ENCODE assay signal across 13 cellular contexts in the genomic region with DNA sequence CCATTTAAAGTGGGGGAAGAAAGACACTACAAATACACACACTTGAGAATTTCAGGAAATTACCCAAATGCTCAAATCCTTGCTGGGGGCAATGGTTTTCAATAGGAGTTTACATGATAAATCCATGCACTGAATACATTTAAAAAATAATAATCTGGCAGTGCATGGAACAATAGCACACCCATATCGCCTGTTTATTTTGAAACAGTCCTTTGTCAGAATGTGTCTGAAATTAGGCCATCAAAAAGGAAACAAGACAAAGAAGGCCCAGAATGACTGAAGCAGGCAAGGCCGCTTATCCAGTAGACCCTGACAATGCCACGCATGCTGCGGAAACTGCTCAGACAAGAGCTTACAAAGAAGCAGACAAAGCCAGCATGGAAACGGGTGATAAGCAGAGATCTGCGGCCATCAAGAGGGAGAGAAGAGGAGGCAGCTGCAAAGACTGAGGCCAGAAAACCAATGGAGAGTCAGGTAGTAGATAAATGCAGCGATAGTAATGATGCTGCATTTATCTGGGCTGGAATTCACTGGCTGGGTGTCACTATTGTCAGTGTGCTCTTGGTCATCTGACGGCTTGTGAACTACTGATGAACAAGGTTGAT.
"Had no signal": no experiment of that assay in that cellular context is flagged by ENCODE, and none has a peak within 500 bp of the region (broad histone marks: within the 10 kb centered on the region; RNA-seq: fewer than 3 reads in every experiment).

No MANE protein-coding gene starts in this region.

- H3K36me3 ChIP-seq: brain microvascular endothelial cell, gastroesophageal sphincter had no signal

- H3K4me1 ChIP-seq: psoas muscle had no signal

- DNase-seq: activated CD4-positive, alpha-beta T cell treated with anti-CD3 and anti-CD28 coated beads for 48 hours; activated naive CD4-positive, alpha-beta T cell treated with anti-CD3 and anti-CD28 coated beads for 36 hours; brain microvascular endothelial cell; effector memory CD4-positive, alpha-beta T cell; naive B cell; psoas muscle; stimulated activated CD4-positive, alpha-beta T cell treated with anti-CD3 and anti-CD28 coated beads, Interleukin-2, amount 100 ng/mL, for 24 hours; stimulated activated naive CD4-positive, alpha-beta T cell treated with Interleukin-2 at 50 U/mL for 16 hours; T1000 had no signal

- ATAC-seq: gastroesophageal sphincter, psoas muscle, sciatic nerve, WTC11 had no signal

- H3K9me3 ChIP-seq: gastroesophageal sphincter, psoas muscle had no signal

- H3K36me3 Mint-ChIP-seq: naive B cell, WTC11 had no signal

- H3K27me3 ChIP-seq: brain microvascular endothelial cell, gastroesophageal sphincter had no signal

- H3K4me3 Mint-ChIP-seq: activated naive CD4-positive, alpha-beta T cell treated with anti-CD3 and anti-CD28 coated beads for 36 hours; naive B cell; WTC11 had no signal

- H3K4me3 ChIP-seq: gastroesophageal sphincter, psoas muscle had no signal

- H3K27ac Mint-ChIP-seq: activated naive CD4-positive, alpha-beta T cell treated with anti-CD3 and anti-CD28 coated beads for 36 hours; naive B cell; WTC11 had no signal

- H3K27ac ChIP-seq: epithelial cell of prostate, gastroesophageal sphincter, psoas muscle had no signal

- H3K9me3 Mint-ChIP-seq: activated naive CD4-positive, alpha-beta T cell treated with anti-CD3 and anti-CD28 coated beads for 36 hours; naive B cell; WTC11 had no signal
